42 cellular contexts compared by ENCODE assay signal in genomic region chr1:219952361-219952760, GRCh38. TPM values are rescaled to one million over a fixed set of nuclear protein-coding genes. Genes with fewer than 3 reads are reported as not detected.
DNase-seq lines count a peak whose midpoint lies in the region; ATAC-seq, FAIRE-seq and TF ChIP-seq lines count a peak whose summit lies in the region.
"Had no signal": no experiment of that assay in that cellular context is flagged by ENCODE, and none has a peak within 500 bp of the region (broad histone marks: within the 10 kb centered on the region; RNA-seq: fewer than 3 reads in every experiment).

No MANE protein-coding gene starts in this region.

- CTCF ChIA-PET in HEK293 (lab: Yijun Ruan, JAX): no interaction called here
- CTCF ChIA-PET in K562 (lab: Yijun Ruan, JAX; ENCODE audit: low intra/inter-chr PET ratio): no interaction called here

- H3K36me3 ChIP-seq in HEK293 (ENCODE audit: control insufficient read depth in 2 of 2, insufficient read depth in 1 of 2, low read length in 2 of 2) (no peaks in the 10 kb centered on the region), K562 (ENCODE audit: control insufficient read depth, insufficient read depth, low read length) (no peaks in the 10 kb centered on the region)
- H3K36me3 ChIP-seq: BE2C; BLaER1; BLaER1 treated with 17β-estradiol and CSF1 and Interleukin-3, amounts not matched to agents 10 nM and 100 nM had no signal

- no peak for ATAC-seq in K562
- ATAC-seq: A549; CD8-positive, alpha-beta T cell had no signal

- FAIRE-seq in D721Med (lab: Jason Lieb, UNC) (peak; percentile 80), K562 (lab: Jason Lieb, UNC) (no peak)
- FAIRE-seq: A204.1, A549 had no signal

- DNase-seq in NCI-H1105 treated with DMSO at 0.1 percent for 48 hours (lab: John Stamatoyannopoulos, UW) (peak; percentile 12), NCI-H1105 (lab: John Stamatoyannopoulos, UW) (no peak), D721Med (ENCODE audit: insufficient read length, low spot score) (no peak), K562 (ENCODE audit: extremely low read depth in 1 of 4, low spot score in 3 of 4) (no peak), NCI-H524 treated with DMSO at 0.1 percent for 48 hours (lab: John Stamatoyannopoulos, UW) (no peak), Ammon's horn (ENCODE audit: low spot score) (no peak), SKM-1 treated with dmso at 0.1 percent for 144 hours (lab: John Stamatoyannopoulos, UW; ENCODE audit: unreplicated experiment) (no peak)
- DNase-seq: 8988T; ACHN; AML-193; BE2C; C1 segment of cervical spinal cord; Caco-2; Calu3; CD4-positive, alpha-beta memory T cell; CD4-positive, alpha-beta T cell; CD4-positive, CD25-positive, alpha-beta regulatory T cell; CD8-positive, alpha-beta memory T cell; CD8-positive, alpha-beta T cell; COR-L47; DMS 273 treated with DMSO at 0.1 percent for 48 hours; DMS153; DMS53; DMS79; DMS79 treated with DMSO at 0.1 percent for 48 hours; DND-41; EL had no signal

- peak overlapping the region; percentile 79 for H2AFZ ChIP-seq in K562 (ENCODE audit: low read depth, low read length)

- H3K9ac ChIP-seq in K562 (ENCODE audit: insufficient read depth in 1 of 2, low read depth in 2 of 2, low read length in 2 of 2): no peak overlapping the region
- H3K9ac ChIP-seq: BLaER1; BLaER1 treated with 17β-estradiol and CSF1 and Interleukin-3, amounts not matched to agents 10 nM and 100 nM had no signal

- no peak for TF ChIP-seq RAD21 in K562 (CRISPR knock-in tag; conservative IDR thresholded peaks at IDR 0.05 in 1 of 2, IDR thresholded peaks at IDR 0.05 in 1 of 2)

- POLR2A ChIA-PET in HEK293 (lab: Yijun Ruan, JAX): no interaction called here
- POLR2A ChIA-PET in K562 (lab: Yijun Ruan, JAX): interaction anchor here (0.7 to 1.7 kb wide), 3 partner anchors 14 to 17 kb away, joined by 3 to 6 read pairs (median 5); no protein-coding TSS in a partner anchor

- no TSS peak for BruUV-seq in K562 (replicated peaks; lab: Mats Ljungman, UMichigan)

- H3K79me2 ChIP-seq in K562 (ENCODE audit: control insufficient read depth, insufficient read depth, low read length): no peaks in the 10 kb centered on the region

- H4K20me1 ChIP-seq in K562 (replicated peaks; ENCODE audit: control insufficient read depth, insufficient read depth, low read length): no peaks in the 10 kb centered on the region
- H4K20me1 ChIP-seq: BLaER1; BLaER1 treated with 17β-estradiol and CSF1 and Interleukin-3, amounts not matched to agents 10 nM and 100 nM had no signal

- H3K4me3 ChIP-seq in HEK293 (ENCODE audit: low read depth, low read length) (no peak overlapping the region), K562 (no peak overlapping the region)
- H3K4me3 ChIP-seq: A549; BLaER1; BLaER1 treated with 17β-estradiol and CSF1 and Interleukin-3, amounts not matched to agents 10 nM and 100 nM had no signal

- TF ChIP-seq CTCF in D721Med (IDR thresholded peaks at IDR 0.05; ENCODE audit: insufficient read depth, missing control alignments) (no peak), HEK293 (tag by site-specific recombination; IDR thresholded peaks at IDR 0.05) (no peak), K562 (IDR thresholded peaks at IDR 0.05 in 2 of 3, conservative IDR thresholded peaks at IDR 0.05 in 1 of 3; ENCODE audit: insufficient read depth in 2 of 3, low read depth in 1 of 3, low read length in 3 of 3) (no peak)

- H3K9me3 ChIP-seq in HEK293 (ENCODE audit: control insufficient read depth, insufficient read depth, low read depth, low read length) (no peaks in the 10 kb centered on the region), K562 (replicated peaks; ENCODE audit: control insufficient read depth, insufficient read depth, low read depth, low read length) (no peaks in the 10 kb centered on the region)
- H3K9me3 ChIP-seq: A549, BE2C, Caco-2 had no signal

- TF ChIP-seq POLR2A in K562 (conservative IDR thresholded peaks at IDR 0.05): no peak

- no peaks in the 10 kb centered on the region for H3K27me3 ChIP-seq in K562 (ENCODE audit: control insufficient read depth in 2 of 2, insufficient read depth in 2 of 2, low read length in 2 of 2)
- H3K27me3 ChIP-seq: BLaER1 had no signal

- TF ChIP-seq EP300 in K562 (IDR thresholded peaks at IDR 0.05; ENCODE audit: low read length): no peak

- no peaks in the 10 kb centered on the region for H3K9me1 ChIP-seq in K562 (ENCODE audit: control insufficient read depth, insufficient read depth, low read length)

- intact Hi-C loops in K562 (cut with micrococcal nuclease): no loop called here

- H3K4me2 ChIP-seq in K562 (ENCODE audit: insufficient read depth, low read length): no peak overlapping the region
- H3K4me2 ChIP-seq: A549; BLaER1; BLaER1 treated with 17β-estradiol and CSF1 and Interleukin-3, amounts not matched to agents 10 nM and 100 nM had no signal

- H3K27ac ChIP-seq in HEK293 (ENCODE audit: extremely low read depth, low read depth, low read length) (no peak overlapping the region), K562 (ENCODE audit: extremely low read depth, low read depth, low read length) (no peak overlapping the region)
- H3K27ac ChIP-seq: 22Rv1; A549; BLaER1; BLaER1 treated with 17β-estradiol and CSF1 and Interleukin-3, amounts not matched to agents 10 nM and 100 nM; C4-2B had no signal

- in situ Hi-C loops in K562 (cut with MboI): no loop called here

- H3K4me1 ChIP-seq in HEK293 (ENCODE audit: control insufficient read depth, insufficient read depth, low read length) (no peaks in the 10 kb centered on the region), K562 (replicated peaks in 1 of 2; ENCODE audit: control insufficient read depth in 2 of 2, insufficient read depth in 2 of 2, low read length in 2 of 2) (peaks cover 0 to 7% of the 10 kb centered on the region in 2 experiments; a peak in 2 of 5 replicates)
- H3K4me1 ChIP-seq: BE2C; BLaER1; BLaER1 treated with 17β-estradiol and CSF1 and Interleukin-3, amounts not matched to agents 10 nM and 100 nM had no signal

TF ChIP-seq in HEK293, 187 proteins besides CTCF, POLR2A, EP300 and RAD21 (continues in another document):
- TF ChIP-seq ZNF140 (tag by site-specific recombination; IDR thresholded peaks at IDR 0.05) (no peak), INSM2 (tag by site-specific recombination; IDR thresholded peaks at IDR 0.05) (no peak), ZXDB (tag by site-specific recombination; IDR thresholded peaks at IDR 0.05) (no peak)

TF ChIP-seq in K562, 482 proteins besides CTCF, POLR2A, EP300 and RAD21 (continues in another document):
- TF ChIP-seq ZNF165 (CRISPR knock-in tag; IDR thresholded peaks at IDR 0.05; ENCODE audit: borderline replicate concordance) (no peak), PRDM10 (IDR thresholded peaks at IDR 0.05; ENCODE audit: partially characterized antibody) (no peak), JUND (IDR thresholded peaks at IDR 0.05; ENCODE audit: borderline replicate concordance, low read depth, low read length) (no peak), JUND (tag; IDR thresholded peaks at IDR 0.05; ENCODE audit: borderline replicate concordance, low read depth, low read length) (no peak), NCOA6 (IDR thresholded peaks at IDR 0.05) (no peak)
- TF ChIP-seq, protein P1, sequence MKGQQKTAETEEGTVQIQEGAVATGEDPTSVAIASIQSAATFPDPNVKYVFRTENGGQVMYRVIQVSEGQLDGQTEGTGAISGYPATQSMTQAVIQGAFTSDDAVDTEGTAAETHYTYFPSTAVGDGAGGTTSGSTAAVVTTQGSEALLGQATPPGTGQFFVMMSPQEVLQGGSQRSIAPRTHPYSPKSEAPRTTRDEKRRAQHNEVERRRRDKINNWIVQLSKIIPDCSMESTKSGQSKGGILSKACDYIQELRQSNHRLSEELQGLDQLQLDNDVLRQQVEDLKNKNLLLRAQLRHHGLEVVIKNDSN (CRISPR knock-in tag; IDR thresholded peaks at IDR 0.05): no peak

RNA-seq across cellular contexts. Expression of gene SLC30A10, which starts 24.0 kb away (rescaled TPM):
- total RNA-seq in K562 (2011; cell fraction: chromatin; rRNA removed; ENCODE audit: low replicate concordance): 24.4 and 39.4 TPM in 2 replicates
- total RNA-seq in K562 (2011; cell fraction: nucleolus; rRNA removed): 18.3 and 27.1 TPM in 2 replicates
- 29.8 and 32.1 TPM in 2 replicates for total RNA-seq in K562 (2011; cell fraction: nucleoplasm; rRNA removed)
- total RNA-seq in K562 (2014; rRNA removed) (5.9 and 7.4 TPM in 2 replicates), K562 (2014; rRNA removed; fragmentation: Illumina TruSeq; extraction: Trizol) (7.1 and 8.1 TPM in 2 replicates), K562 (2015; rRNA removed; fragmentation: Illumina TruSeq; extraction: Trizol) (3.5 and 3.9 TPM in 2 replicates), K562 (2021) (8.8 and 9.4 TPM in 2 replicates)
- polyA plus RNA-seq in K562 (2011; rRNA removed) (8.9 and 11.3 TPM in 2 replicates), K562 (2014; fragmentation: Illumina TruSeq; extraction: Trizol) (8.0 and 8.4 TPM in 2 replicates), K562 (2014; fragmentation: Nextera tagmentation; extraction: Ambion mirVana) (1 to 10 TPM; 2.6 to 3.8 TPM), K562 (2014; rRNA removed) (9.5 and 10.5 TPM in 2 replicates)
- polyA plus RNA-seq in K562 (2011; cell fraction: cytosol; rRNA removed): 4.9 and 8.9 TPM in 2 replicates
- 18.4 and 35.5 TPM in 2 replicates for polyA plus RNA-seq in K562 (2011; cell fraction: nucleus; rRNA removed)
- polyA plus RNA-seq in K562 (2012): 3.2 and 5.9 TPM in 2 replicates
- 6.9 and 7.9 TPM in 2 replicates for polyA minus RNA-seq in K562 (2011; rRNA and poly(A)+ RNA removed)
- polyA minus RNA-seq in K562 (2011; cell fraction: cytosol; rRNA and poly(A)+ RNA removed): 3.4 and 5.9 TPM in 2 replicates
- 6.9 and 9.4 TPM in 2 replicates for polyA minus RNA-seq in K562 (2011; cell fraction: nucleus; rRNA and poly(A)+ RNA removed)
- total RNA-seq: A172; A673; B cell; Calu3; CD4-positive, alpha-beta memory T cell; CD4-positive, alpha-beta T cell; CD4-positive, CD25-positive, alpha-beta regulatory T cell; CD8-positive, alpha-beta memory T cell; CD8-positive, alpha-beta T cell; Daoy; G401 had no signal
- polyA plus RNA-seq: AG04450; BJ; CD14-positive monocyte; CD4-positive, alpha-beta memory T cell; CD4-positive, CD25-positive, alpha-beta regulatory T cell; CD8-positive, alpha-beta memory T cell had no signal
